ENCODE assay signal across 9 cellular contexts in genomic region chr2:190216829-190217228, GRCh38.
A peak's percentile ranks its signal among the peaks of the same experiment; 100 is the strongest.
DNase-seq lines count a peak whose midpoint lies in the region; ATAC-seq, FAIRE-seq and TF ChIP-seq lines count a peak whose summit lies in the region.
"Had no signal": no experiment of that assay in that cellular context is flagged by ENCODE, and none has a peak within 500 bp of the region (broad histone marks: within the 10 kb centered on the region; RNA-seq: fewer than 3 reads in every experiment).

No MANE protein-coding gene starts in this region.

- H3K4me3 ChIP-seq in neural progenitor cell, result no peak overlapping the region

- peak; percentile 8 for DNase-seq in ELR (ENCODE audit: low read depth)
- peak; percentile 65 for DNase-seq in NCI-H1105 treated with DMSO at 0.1 percent for 48 hours (lab: John Stamatoyannopoulos, UW)
- DNase-seq in neural progenitor cell (ENCODE audit: low spot score), result peak; percentile 74
- no peak for DNase-seq in kidney glomerular epithelial cell (lab: John Stamatoyannopoulos, UW)
- DNase-seq in frontal cortex (ENCODE audit: low spot score in 2 of 2), result no peak
- DNase-seq: activated T-cell treated with anti-CD3 and anti-CD28 coated beads for 4 hours had no signal

- H2AFZ ChIP-seq in neural progenitor cell (replicated peaks), result no peak overlapping the region

- H3K27ac ChIP-seq in neural progenitor cell, result peak overlapping the region; percentile 96

- H3K36me3 ChIP-seq in neural progenitor cell, result peaks cover 6% of the 10 kb centered on the region

- peaks cover 14% of the 10 kb centered on the region for H4K20me1 ChIP-seq in neural progenitor cell (ENCODE audit: low read depth)

- ATAC-seq in activated T-helper 17 cell treated with anti-CD3 and anti-CD28 coated beads, Interleukin-2, amount 50 U/mL, for 72 hours (replicated peaks), result no peak
- no peak for ATAC-seq in GM21529 (IDR thresholded peaks at IDR 0.05; ENCODE audit: unreplicated experiment)
- no peak for ATAC-seq in HG03342 (IDR thresholded peaks at IDR 0.05; ENCODE audit: unreplicated experiment)

- H3K79me2 ChIP-seq in neural progenitor cell (ENCODE audit: low read depth), result no peaks in the 10 kb centered on the region

- no peaks in the 10 kb centered on the region for H3K27me3 ChIP-seq in neural progenitor cell

- H3K4me3 Mint-ChIP-seq in activated T-helper 17 cell treated with anti-CD3 and anti-CD28 coated beads, Interleukin-2, amount 50 U/mL, for 72 hours, result no peak overlapping the region
- H3K4me3 Mint-ChIP-seq in neural progenitor cell, result no peak overlapping the region

- H3K9me3 ChIP-seq in neural progenitor cell (ENCODE audit: low read depth), result no peaks in the 10 kb centered on the region

- H3K36me3 Mint-ChIP-seq in activated T-helper 17 cell treated with anti-CD3 and anti-CD28 coated beads, Interleukin-2, amount 50 U/mL, for 72 hours (ENCODE audit: low read depth), result peaks cover 55% of the 10 kb centered on the region
- H3K36me3 Mint-ChIP-seq in neural progenitor cell, result peaks cover 10% of the 10 kb centered on the region

- H3K4me1 Mint-ChIP-seq in activated T-helper 17 cell treated with anti-CD3 and anti-CD28 coated beads, Interleukin-2, amount 50 U/mL, for 72 hours, result peaks cover 11% of the 10 kb centered on the region
- peaks cover 36% of the 10 kb centered on the region for H3K4me1 Mint-ChIP-seq in neural progenitor cell

- peak overlapping the region; percentile 70 for H3K4me2 ChIP-seq in neural progenitor cell

- peak overlapping the region; percentile 13 for H3K27ac Mint-ChIP-seq in activated T-helper 17 cell treated with anti-CD3 and anti-CD28 coated beads, Interleukin-2, amount 50 U/mL, for 72 hours
- peak overlapping the region; percentile 22 for H3K27ac Mint-ChIP-seq in neural progenitor cell

- peak; percentile 24 for TF ChIP-seq CTCF in neural progenitor cell (IDR thresholded peaks at IDR 0.05)

- H3K27me3 Mint-ChIP-seq in activated T-helper 17 cell treated with anti-CD3 and anti-CD28 coated beads, Interleukin-2, amount 50 U/mL, for 72 hours, result no peaks in the 10 kb centered on the region
- peaks cover 2% of the 10 kb centered on the region for H3K27me3 Mint-ChIP-seq in neural progenitor cell (ENCODE audit: insufficient read depth, low read depth)

- H3K4me1 ChIP-seq in neural progenitor cell, result peaks cover 63% of the 10 kb centered on the region

- H3K9me3 Mint-ChIP-seq in activated T-helper 17 cell treated with anti-CD3 and anti-CD28 coated beads, Interleukin-2, amount 50 U/mL, for 72 hours, result no peaks in the 10 kb centered on the region
- no peaks in the 10 kb centered on the region for H3K9me3 Mint-ChIP-seq in neural progenitor cell

- H3F3A ChIP-seq in neural progenitor cell (ENCODE audit: low read depth), result peaks cover 46% of the 10 kb centered on the region

- FAIRE-seq in frontal cortex (lab: Jason Lieb, UNC), result no peak

- no peak overlapping the region for H3K9ac ChIP-seq in neural progenitor cell

Comparison
In these comparisons a context has a peak if more than half of its experiments do, and no peak if none do; other contexts are left out.
1. DNase-seq: peak in ELR (single experiment), NCI-H1105 treated with DMSO at 0.1 percent for 48 hours (single experiment) and neural progenitor cell (single experiment); none in kidney glomerular epithelial cell (single experiment) and frontal cortex (0 of 2).